ENCODE assay signal across 1 cellular context in genomic region chr17:15782809-15783208, GRCh38.
TF ChIP-seq lines count a peak whose summit lies in the region.

No MANE protein-coding gene starts in this region.

TF ChIP-seq in GM23338, 12 proteins besides CTCF, POLR2A, EP300 and RAD21 (continued from another document):
- no peak for TF ChIP-seq ZNF462 (CRISPR knock-in tag; IDR thresholded peaks at IDR 0.05)
TF ChIP-seq in GM23338: peak in this region for 0.
